Comparison of ENCODE assay signal across 9 cellular contexts in the genomic region with DNA sequence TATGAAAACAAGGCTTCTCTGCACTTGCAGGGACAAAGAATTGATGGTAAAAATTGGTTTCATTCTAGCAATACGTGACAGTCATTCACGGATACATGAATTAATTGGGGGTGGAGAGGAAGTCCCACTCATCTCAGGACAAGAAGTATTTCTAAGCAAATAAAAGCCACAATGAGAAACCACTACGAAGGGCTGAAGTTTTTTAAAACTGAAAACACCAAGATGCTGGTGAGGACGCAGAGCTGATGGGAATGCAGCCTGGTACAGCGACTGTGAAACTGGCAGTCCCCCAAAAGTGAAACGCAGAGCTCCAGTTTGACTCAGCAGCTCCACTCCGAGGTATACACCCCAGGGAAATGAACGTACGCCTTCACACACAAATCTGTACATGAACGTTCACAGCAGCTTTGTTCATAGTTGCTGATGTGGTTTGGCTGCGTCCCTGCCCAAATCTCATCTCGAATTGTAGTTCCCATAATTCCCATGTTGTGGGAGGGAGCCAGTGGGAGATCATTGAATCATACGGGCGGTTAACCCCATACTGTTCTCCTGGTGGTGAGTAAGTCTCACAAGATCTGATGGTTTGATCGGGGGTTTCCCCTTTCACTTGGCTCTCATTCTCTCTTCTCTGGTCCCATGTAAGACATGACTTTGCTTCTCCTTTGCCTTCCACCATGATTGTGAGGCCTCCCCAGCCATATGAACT.
DNase-seq lines count a peak whose midpoint lies in the region; ATAC-seq lines count a peak whose summit lies in the region.
"Had no signal": no experiment of that assay in that cellular context is flagged by ENCODE, and none has a peak within 500 bp of the region (broad histone marks: within the 10 kb centered on the region; RNA-seq: fewer than 3 reads in every experiment).

No MANE protein-coding gene starts in this region.

- peak overlapping the region; percentile 4; the same call in 1 of the 2 replicates for H3K27ac ChIP-seq in SJSA1
- H3K27ac ChIP-seq: C4-2B had no signal

- no peaks in the 10 kb centered on the region for H3K27me3 ChIP-seq in SJSA1 (replicated peaks)

- peak; percentile 81 for ATAC-seq in HG02981 (IDR thresholded peaks at IDR 0.05; ENCODE audit: unreplicated experiment)
- peak; percentile 91 for ATAC-seq in stimulated activated naive CD8-positive, alpha-beta T cell treated with anti-CD3 and anti-CD28 coated beads, Interleukin-15, Interleukin-2, amounts not matched to agents 100 U/mL and 50 U/mL, for 24 hours

- H3K36me3 ChIP-seq in SJSA1: no peaks in the 10 kb centered on the region

- H3K4me1 ChIP-seq in SJSA1 (replicated peaks): peaks cover 50% of the 10 kb centered on the region

- no peaks in the 10 kb centered on the region for H3K9me3 ChIP-seq in SJSA1 (replicated peaks)

- H3K4me3 ChIP-seq in SJSA1: 0 out of 2 replicates have a peak overlapping the region, but pooled peaks have one; percentile 0

- peak; percentile 66 to 73 for DNase-seq in activated CD4-positive, alpha-beta T cell treated with anti-CD3 and anti-CD28 coated beads for 24 hours (ENCODE audit: low read depth in 2 of 2)
- DNase-seq in activated CD4-positive, alpha-beta T cell treated with anti-CD3 and anti-CD28 coated beads for 1 hour: no peak
- DNase-seq in SJSA1 (ENCODE audit: low read depth in 1 of 2, low spot score in 2 of 2): peak; percentile 51 to 58
- peak; percentile 96 for DNase-seq in astrocyte of the hippocampus (ENCODE audit: low read depth, low spot score)
- peak; percentile 58 for DNase-seq in midbrain (lab: John Stamatoyannopoulos, UW)
- peak; percentile 77 for DNase-seq in stimulated activated naive CD8-positive, alpha-beta T cell treated with anti-CD3 and anti-CD28 coated beads, Interleukin-15, Interleukin-2, amounts not matched to agents 100 U/mL and 50 U/mL, for 24 hours
- no peak for DNase-seq in SHP77 treated with DMSO at 0.1 percent for 48 hours (lab: John Stamatoyannopoulos, UW)

Comparison
In these comparisons a context has a peak if more than half of its experiments do, and no peak if none do; other contexts are left out.
1. DNase-seq: peak in activated CD4-positive, alpha-beta T cell treated with anti-CD3 and anti-CD28 coated beads for 24 hours (2 of 2), SJSA1 (2 of 2), astrocyte of the hippocampus (single experiment), midbrain (single experiment) and stimulated activated naive CD8-positive, alpha-beta T cell treated with anti-CD3 and anti-CD28 coated beads, Interleukin-15, Interleukin-2, amounts not matched to agents 100 U/mL and 50 U/mL, for 24 hours (single experiment); none in activated CD4-positive, alpha-beta T cell treated with anti-CD3 and anti-CD28 coated beads for 1 hour (single experiment) and SHP77 treated with DMSO at 0.1 percent for 48 hours (single experiment).